In the genomic region with DNA sequence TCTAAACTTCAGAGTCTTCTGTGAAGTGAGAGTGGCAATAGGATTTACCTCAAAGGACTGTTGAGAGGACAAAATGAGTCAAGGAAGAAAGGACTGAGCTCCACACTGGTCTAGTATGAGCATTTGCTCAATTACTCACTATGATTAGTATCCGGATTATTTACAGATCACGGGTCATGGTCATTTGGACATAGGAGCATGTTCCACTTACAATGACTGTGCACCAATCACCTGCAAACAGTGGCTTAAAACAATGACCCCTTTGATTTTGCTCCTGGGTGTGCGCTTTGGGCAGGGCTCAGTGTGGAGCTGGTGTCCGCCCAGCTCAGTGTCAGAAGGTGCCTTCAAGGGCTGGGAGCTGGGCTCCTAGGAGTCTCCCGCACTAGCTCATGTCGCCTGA, we compare ENCODE assay signal across 30 cellular contexts.
"Had no signal": no experiment of that assay in that cellular context is flagged by ENCODE, and none has a peak within 500 bp of the region (broad histone marks: within the 10 kb centered on the region; RNA-seq: fewer than 3 reads in every experiment).

No MANE protein-coding gene starts in this region.

- H3K27me3 ChIP-seq: adrenal gland, MG63, Peyer's patch, SJSA1 had no signal

- ATAC-seq: activated T-cell treated with anti-CD3 and anti-CD28 coated beads, Interleukin-2, amount 50 U/mL, for 72 hours; activated T-helper 17 cell treated with anti-CD3 and anti-CD28 coated beads, Interleukin-2, amount 50 U/mL, for 72 hours; T-helper 17 cell had no signal

- H3K4me1 ChIP-seq: Peyer's patch, SJSA1 had no signal

- H3K4me2 ChIP-seq: SK-N-SH had no signal

- H3K36me3 ChIP-seq: adrenal gland, MG63, Peyer's patch, SJSA1, WERI-Rb-1 had no signal

- DNase-seq: activated CD4-positive, alpha-beta T cell treated with anti-CD3 and anti-CD28 coated beads, Interleukin-2, amount 10 ng/mL, durations not matched to agents 24 days and 14 days; activated CD4-positive, alpha-beta T cell treated with anti-CD3 and anti-CD28 coated beads, Interleukin-2, amount 50 U/mL, for 4 hours; activated CD4-positive, CD25-positive, alpha-beta regulatory T cell; activated CD8-positive, alpha-beta T cell treated with anti-CD3 and anti-CD28 coated beads for 36 hours; activated gamma-delta T cell treated with Interleukin-2 at 50 U/mL for 16 hours; activated naive CD4-positive, alpha-beta T cell treated with anti-CD3 and anti-CD28 coated beads for 36 hours; activated T-cell treated with anti-CD3 and anti-CD28 coated beads, Interleukin-2, amount 50 U/mL, for 1 hour; activated T-cell treated with anti-CD3 and anti-CD28 coated beads, Interleukin-2, amount 50 U/mL, for 72 hours; adrenal gland; anterior cingulate cortex; central memory CD4-positive, alpha-beta T cell; Kasumi-1; KBM-7; MG63; NCI-H1092; NCI-H1436 treated with DMSO at 0.1 percent for 48 hours; NCI-H1694 treated with DMSO at 0.1 percent for 48 hours; NCI-H2029; NCI-H345; NCI-H524 treated with DMSO at 0.1 percent for 48 hours; Peyer's patch; RPMI8226; SHP77 treated with DMSO at 0.1 percent for 48 hours; SK-N-SH; T-cell; T-helper 17 cell; T-helper 9 cell; WERI-Rb-1 had no signal

- H3K9me2 ChIP-seq: SK-N-SH had no signal

- H3K9ac ChIP-seq: SK-N-SH had no signal

- H3K27ac ChIP-seq: adrenal gland, Peyer's patch, SJSA1, WERI-Rb-1 had no signal

- H3K9me3 ChIP-seq: adrenal gland, MG63, Peyer's patch, SK-N-SH had no signal

- H3K4me3 ChIP-seq: adrenal gland, MG63, Peyer's patch, SJSA1 had no signal
